Comparison of ENCODE assay signal across 8 cellular contexts in the genomic region with DNA sequence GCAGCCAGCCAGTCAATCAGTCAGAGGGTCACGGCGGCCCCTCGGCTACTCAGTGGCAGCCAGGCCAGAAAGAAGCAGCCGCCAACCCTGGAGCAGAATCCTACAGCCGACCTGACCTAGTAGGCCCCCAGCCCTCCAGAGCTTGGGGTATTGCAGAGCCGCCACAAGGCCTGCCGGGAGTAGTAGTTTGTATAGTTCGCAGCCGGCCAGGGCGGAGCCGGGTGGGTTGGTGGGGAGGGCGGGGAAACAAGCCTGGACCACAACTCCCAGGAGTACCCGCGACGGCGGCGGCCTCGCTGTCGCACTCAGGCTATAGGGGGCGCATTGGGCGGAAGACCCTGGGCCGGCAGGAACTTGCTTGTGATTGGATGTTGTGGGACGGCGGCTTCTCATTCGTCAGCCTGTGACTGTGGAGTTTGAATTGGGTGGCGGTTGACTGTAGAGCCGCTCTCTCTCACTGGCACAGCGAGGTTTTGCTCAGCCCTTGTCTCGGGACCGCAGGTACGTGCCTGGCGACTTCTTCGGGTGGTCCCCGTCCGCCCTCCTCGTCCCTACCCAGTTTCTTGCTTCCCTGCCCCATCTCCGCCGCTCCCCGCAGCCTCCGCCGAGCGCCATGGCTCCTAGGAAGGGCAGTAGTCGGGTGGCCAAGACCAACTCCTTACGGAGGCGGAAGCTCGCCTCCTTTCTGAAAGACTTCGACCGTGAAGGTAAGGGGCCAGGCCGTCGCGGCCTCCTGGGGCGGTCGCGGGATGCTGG. TPM values are rescaled to one million over a fixed set of nuclear protein-coding genes. Genes with fewer than 3 reads are reported as not detected.
DNase-seq lines count a peak whose midpoint lies in the region; ATAC-seq and TF ChIP-seq lines count a peak whose summit lies in the region.

A gene (plus strand): TSS at position 439 of the 756 bp plus-strand sequence. CDS start 175 bp downstream, at position 614.

- peaks cover 20% of the 10 kb centered on the region; the same call in 1 of the 2 replicates for H3K4me1 ChIP-seq in PC-3 (ENCODE audit: insufficient read depth, low read length)

- peak; percentile 74 for ATAC-seq in GM21619 (IDR thresholded peaks at IDR 0.05; ENCODE audit: unreplicated experiment)
- ATAC-seq in PC-3 = peak; percentile 86

- BruUV-seq in PC-3 (replicated peaks; lab: Mats Ljungman, UMichigan) = TSS peak; percentile 84

- peaks cover 85% of the 10 kb centered on the region for H3K79me2 ChIP-seq in PC-3 (ENCODE audit: low read length)

- POLR2A ChIA-PET in PC-3 (lab: Charles Lee; ENCODE audit: unreplicated experiment) = no interaction called here

- intact Hi-C loops in PC-3 (cut with micrococcal nuclease) = loop anchor here (1.0 to 5.0 kb wide), 7 partner anchors 50 to 220 kb away; a partner anchor contains a TSS

- H3K27me3 ChIP-seq in PC-3 (ENCODE audit: low read length) = no peaks in the 10 kb centered on the region

- H3K9ac ChIP-seq in PC-3 (ENCODE audit: low read length) = peak within 1 kb of the TSS; percentile 88

- peak within 1 kb of the TSS; percentile 95 for H3K4me3 ChIP-seq in Jurkat, Clone E6-1 (ENCODE audit: low read length)
- peak within 1 kb of the TSS; percentile 94 for H3K4me3 ChIP-seq in PC-3 (ENCODE audit: low read length)

- H3K27ac ChIP-seq in PC-3 (ENCODE audit: low read length) (peak within 1 kb of the TSS; percentile 41), epithelial cell of prostate (peak within 1 kb of the TSS; percentile 68)

- H4K20me1 ChIP-seq in PC-3 (ENCODE audit: low read length) = peaks cover 3% of the 10 kb centered on the region; the same call in 1 of the 2 replicates

- H3K4me2 ChIP-seq in PC-3 (ENCODE audit: low read length) = peak within 1 kb of the TSS; percentile 98

- H3K9me2 ChIP-seq in PC-3 (replicated peaks; ENCODE audit: low read length) = no peaks in the 10 kb centered on the region

- peak within 1 kb of the TSS; percentile 100 for H2AFZ ChIP-seq in PC-3 (ENCODE audit: low read length)

- DNase-seq in DMS53 treated with DMSO at 0.1 percent for 48 hours (lab: John Stamatoyannopoulos, UW; ENCODE audit: unreplicated experiment) = peak; percentile 94
- peak; percentile 97 for DNase-seq in Jurkat, Clone E6-1 (ENCODE audit: low read depth, low spot score)
- peak; percentile 97 for DNase-seq in PC-3
- peak; percentile 99 for DNase-seq in activated T-cell treated with anti-CD3 and anti-CD28 coated beads for 48 hours (ENCODE audit: low read depth)
- peak; percentile 87 for DNase-seq in epithelial cell of prostate (ENCODE audit: low read depth, low spot score)
- DNase-seq in mucosa of gallbladder (ENCODE audit: low spot score) = peak; percentile 99
- peak; percentile 95 to 98 for DNase-seq in stimulated activated CD8-positive, alpha-beta memory T cell treated with anti-CD3 and anti-CD28 coated beads, Interleukin-4, amount 100 ng/mL, for 4 hours (ENCODE audit: low read depth in 2 of 2, low spot score in 1 of 2)

- peaks cover 32% of the 10 kb centered on the region for H3K36me3 ChIP-seq in PC-3 (ENCODE audit: low read depth, low read length)

- CTCF ChIA-PET in PC-3 (lab: Charles Lee) = interaction anchor here (0.5 to 1.0 kb wide), 3 partner anchors 24 to 183 kb away, joined by 3 to 4 read pairs (median 3); no protein-coding TSS in a partner anchor

- H3K9me3 ChIP-seq in PC-3 (ENCODE audit: low read length) = no peaks in the 10 kb centered on the region

- peak; percentile 62 for TF ChIP-seq CTCF in PC-3 (conservative IDR thresholded peaks at IDR 0.05; ENCODE audit: low read depth, low read length)

- no peaks in the 10 kb centered on the region for H3F3A ChIP-seq in PC-3 (ENCODE audit: low read length, unreplicated experiment)

RNA-seq across cellular contexts. Expression of the gene that starts here (rescaled TPM):
- 96.2 TPM for polyA plus RNA-seq in Jurkat, Clone E6-1 (2012; ENCODE audit: insufficient read depth, insufficient read length)
- 30.1 and 31.8 TPM in 2 replicates for total RNA-seq in PC-3 (2014; rRNA removed)
- 2.5 TPM for total RNA-seq in mucosa of gallbladder

Comparison
In these comparisons a context has a peak if more than half of its experiments do, and no peak if none do; other contexts are left out.
1. Peak in every context shown above with its lines: DNase-seq, ATAC-seq, H3K4me3 ChIP-seq and H3K27ac ChIP-seq.